Comparison of ENCODE assay signal across 8 cellular contexts in the genomic region with DNA sequence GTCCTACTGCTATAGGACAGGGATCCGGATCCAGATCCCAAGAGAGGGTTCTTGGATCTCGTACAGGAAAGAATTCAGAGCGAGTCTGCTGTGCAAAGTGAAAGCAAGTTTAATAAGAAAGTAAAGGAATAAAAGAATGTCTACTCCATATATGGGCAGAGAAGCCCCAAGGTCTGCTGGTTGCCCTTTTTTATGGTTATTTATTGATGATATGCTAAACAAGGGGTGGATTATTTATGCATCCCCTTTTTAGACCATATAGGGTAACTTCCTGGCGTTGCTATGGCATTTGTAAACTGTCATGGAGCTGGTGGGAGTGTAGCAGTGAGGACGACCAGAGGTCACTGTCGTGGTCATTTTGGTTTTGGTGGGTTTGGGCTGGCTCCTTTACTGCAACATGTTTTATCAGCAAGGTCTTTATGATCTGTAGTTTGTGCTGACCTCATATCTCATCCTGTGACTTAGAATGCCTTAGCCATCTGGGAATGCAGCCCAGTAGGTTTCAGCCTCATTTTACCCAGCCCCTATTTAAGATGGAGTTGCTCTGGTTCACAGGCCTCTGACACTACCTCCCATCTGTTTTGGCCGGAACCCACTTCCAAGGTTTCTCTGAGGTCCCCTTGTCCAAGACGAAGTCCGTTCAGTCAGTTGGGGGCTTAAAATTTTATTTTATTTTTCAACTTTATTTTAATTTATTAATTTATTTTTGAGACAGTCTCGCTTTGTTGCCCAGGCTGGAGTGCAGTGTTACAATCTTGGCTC. TPM values are rescaled to one million over a fixed set of nuclear protein-coding genes. Genes with fewer than 3 reads are reported as not detected.
A peak's percentile ranks its signal among the peaks of the same experiment; 100 is the strongest.
DNase-seq lines count a peak whose midpoint lies in the region; TF ChIP-seq lines count a peak whose summit lies in the region.
"Not testable (repeated sequence)": the region's sequence is repeated elsewhere in the genome, so short reads cannot be mapped to it uniquely, and the experiment has no call there.

No MANE protein-coding gene starts in this region.

- H3K9me3 Mint-ChIP-seq in activated naive CD4-positive, alpha-beta T cell treated with anti-CD3 and anti-CD28 coated beads, Interleukin-2, amount 50 U/mL, for 24 hours; chondrocyte (ENCODE audit: low read depth): not testable (repeated sequence)

- H3K36me3 ChIP-seq in muscle layer of duodenum (ENCODE audit: control insufficient read depth in 1 of 2, insufficient read depth in 2 of 2, low read length in 2 of 2); skeletal muscle satellite cell (ENCODE audit: insufficient read depth, low read length): not testable (repeated sequence)

- H3K4me3 Mint-ChIP-seq in activated naive CD4-positive, alpha-beta T cell treated with anti-CD3 and anti-CD28 coated beads, Interleukin-2, amount 50 U/mL, for 24 hours = not testable (repeated sequence)
- H3K4me3 Mint-ChIP-seq in chondrocyte (ENCODE audit: unreplicated experiment) = peak overlapping the region; percentile 27

- H3K9ac ChIP-seq in skeletal muscle satellite cell (ENCODE audit: low read depth, low read length) = not testable (repeated sequence)

- H3K36me3 Mint-ChIP-seq in activated naive CD4-positive, alpha-beta T cell treated with anti-CD3 and anti-CD28 coated beads, Interleukin-2, amount 50 U/mL, for 24 hours; chondrocyte (ENCODE audit: low read depth): not testable (repeated sequence)

- TF ChIP-seq CTCF in HFF-Myc (IDR thresholded peaks at IDR 0.05; ENCODE audit: low read depth, low read length, missing control alignments); chondrocyte (IDR thresholded peaks at IDR 0.05): not testable (repeated sequence)

- peak overlapping the region; percentile 31 for H3K27ac Mint-ChIP-seq in activated naive CD4-positive, alpha-beta T cell treated with anti-CD3 and anti-CD28 coated beads, Interleukin-2, amount 50 U/mL, for 24 hours
- peak overlapping the region; percentile 42 for H3K27ac Mint-ChIP-seq in chondrocyte (ENCODE audit: unreplicated experiment)

- H3K9me3 ChIP-seq in muscle layer of duodenum (ENCODE audit: control insufficient read depth in 1 of 2, low read length in 2 of 2); skeletal muscle satellite cell (replicated peaks; ENCODE audit: low read length): not testable (repeated sequence)

- peak overlapping the region; percentile 71 for H3K4me2 ChIP-seq in skeletal muscle satellite cell (ENCODE audit: low read length)

- not testable (repeated sequence) for H3K27me3 ChIP-seq in muscle layer of duodenum (ENCODE audit: low read depth, low read length); skeletal muscle satellite cell (ENCODE audit: control insufficient read depth, insufficient read depth, low read length)

- H3K27ac ChIP-seq in muscle layer of duodenum (ENCODE audit: low read length) = not testable (repeated sequence)

- not testable (repeated sequence) for H3K4me1 ChIP-seq in muscle layer of duodenum (ENCODE audit: control insufficient read depth in 1 of 2, insufficient read depth in 2 of 2, low read length in 2 of 2); skeletal muscle satellite cell (ENCODE audit: control insufficient read depth, insufficient read depth, low read length)

- peak; percentile 20 for DNase-seq in A172 (ENCODE audit: low spot score)
- peak; percentile 26 for DNase-seq in HFF-Myc (ENCODE audit: extremely low read depth, low read depth)
- peak; percentile 86 for DNase-seq in OCI-M1 (lab: John Stamatoyannopoulos, UW)
- DNase-seq in chondrocyte (ENCODE audit: low spot score) = not testable (repeated sequence)
- peak; percentile 42 for DNase-seq in foreskin melanocyte

- not testable (repeated sequence) for H3K4me3 ChIP-seq in HFF-Myc (replicated peaks; ENCODE audit: low read depth, low read length)
- peak overlapping the region; percentile 0 to 20 for H3K4me3 ChIP-seq in muscle layer of duodenum (ENCODE audit: low read depth in 1 of 2, low read length in 2 of 2)
- H3K4me3 ChIP-seq in skeletal muscle satellite cell (ENCODE audit: low read length) = peak overlapping the region; percentile 37

- H3K27me3 Mint-ChIP-seq in activated naive CD4-positive, alpha-beta T cell treated with anti-CD3 and anti-CD28 coated beads, Interleukin-2, amount 50 U/mL, for 24 hours; chondrocyte (ENCODE audit: low read depth): not testable (repeated sequence)

- H3K4me1 Mint-ChIP-seq in activated naive CD4-positive, alpha-beta T cell treated with anti-CD3 and anti-CD28 coated beads, Interleukin-2, amount 50 U/mL, for 24 hours = peaks cover 21% of the 10 kb centered on the region
- H3K4me1 Mint-ChIP-seq in chondrocyte (ENCODE audit: low read depth) = peaks cover 11% of the 10 kb centered on the region

RNA-seq across cellular contexts. Expression of a gene that starts 34.8 kb away (rescaled TPM):
- 74.3 and 99.6 TPM in 2 replicates for total RNA-seq in A172 (2014; rRNA removed; shearing (Covaris generic))
- 142 to 178 TPM (median 146 TPM) in 3 replicates for total RNA-seq in chondrocyte
- 122 and 153 TPM in 2 replicates for total RNA-seq in skeletal muscle satellite cell (2012; rRNA removed)
